ENCODE assay signal across 8 cellular contexts in the genomic region with DNA sequence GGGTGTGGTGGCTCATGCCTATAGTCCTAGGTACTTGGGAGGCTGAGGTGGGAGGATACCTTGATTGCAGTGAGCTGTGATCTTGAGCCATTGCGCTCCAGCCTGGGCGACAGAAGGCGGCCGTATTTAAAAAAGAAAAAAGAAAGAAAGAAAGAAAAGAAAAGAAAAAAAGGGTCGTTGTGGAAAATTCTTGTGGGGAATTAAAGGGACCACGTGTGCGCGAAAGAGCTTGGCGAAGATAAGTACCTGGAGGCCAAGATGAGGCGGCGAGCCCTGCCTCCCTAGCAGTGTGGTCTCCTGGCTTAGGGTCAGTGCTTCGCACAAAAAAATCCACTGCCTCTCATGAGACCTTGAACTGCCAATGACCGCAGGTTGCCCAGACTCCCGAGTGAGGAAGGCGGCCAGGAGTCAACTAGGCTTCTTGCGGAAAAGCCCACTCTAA. TPM values are rescaled to one million over a fixed set of nuclear protein-coding genes. Genes with fewer than 3 reads are reported as not detected.
DNase-seq lines count a peak whose midpoint lies in the region; ATAC-seq lines count a peak whose summit lies in the region.

No MANE protein-coding gene starts in this region.

- H3K4me3 ChIP-seq in iPS-18c (ENCODE audit: insufficient read depth, low read depth, low read length), result peak overlapping the region; percentile 82

- no peaks in the 10 kb centered on the region for H3K27me3 Mint-ChIP-seq in activated CD8-positive, alpha-beta memory T cell treated with anti-CD3 and anti-CD28 coated beads, Interleukin-2, amount 10 ng/mL, durations not matched to agents 7 days and 5 days
- H3K27me3 Mint-ChIP-seq in activated naive CD8-positive, alpha-beta T cell treated with anti-CD3 and anti-CD28 coated beads for 36 hours, result no peaks in the 10 kb centered on the region
- no peaks in the 10 kb centered on the region for H3K27me3 Mint-ChIP-seq in stimulated activated naive CD8-positive, alpha-beta T cell treated with anti-CD3 and anti-CD28 coated beads, Interleukin-15, Interleukin-2, amounts not matched to agents 100 ng/mL and 50 ng/mL, for 24 hours

- H3K9me3 Mint-ChIP-seq in activated CD8-positive, alpha-beta memory T cell treated with anti-CD3 and anti-CD28 coated beads, Interleukin-2, amount 10 ng/mL, durations not matched to agents 7 days and 5 days (ENCODE audit: low read depth), result no peaks in the 10 kb centered on the region
- no peaks in the 10 kb centered on the region for H3K9me3 Mint-ChIP-seq in activated naive CD8-positive, alpha-beta T cell treated with anti-CD3 and anti-CD28 coated beads for 36 hours
- no peaks in the 10 kb centered on the region for H3K9me3 Mint-ChIP-seq in stimulated activated naive CD8-positive, alpha-beta T cell treated with anti-CD3 and anti-CD28 coated beads, Interleukin-15, Interleukin-2, amounts not matched to agents 100 ng/mL and 50 ng/mL, for 24 hours

- H3K9me3 ChIP-seq in iPS-18c (ENCODE audit: control insufficient read depth, insufficient read depth, low read length), result no peaks in the 10 kb centered on the region

- peak overlapping the region; percentile 90 for H3K4me3 Mint-ChIP-seq in activated CD8-positive, alpha-beta memory T cell treated with anti-CD3 and anti-CD28 coated beads, Interleukin-2, amount 10 ng/mL, durations not matched to agents 7 days and 5 days
- H3K4me3 Mint-ChIP-seq in activated naive CD8-positive, alpha-beta T cell treated with anti-CD3 and anti-CD28 coated beads for 36 hours, result peak overlapping the region; percentile 91
- H3K4me3 Mint-ChIP-seq in stimulated activated naive CD8-positive, alpha-beta T cell treated with anti-CD3 and anti-CD28 coated beads, Interleukin-15, Interleukin-2, amounts not matched to agents 100 ng/mL and 50 ng/mL, for 24 hours, result peak overlapping the region; percentile 98

- no peak for ATAC-seq in activated CD8-positive, alpha-beta memory T cell treated with anti-CD3 and anti-CD28 coated beads, Interleukin-2, amount 10 ng/mL, durations not matched to agents 7 days and 5 days

- H3K27ac Mint-ChIP-seq in activated CD8-positive, alpha-beta memory T cell treated with anti-CD3 and anti-CD28 coated beads, Interleukin-2, amount 10 ng/mL, durations not matched to agents 7 days and 5 days, result peak overlapping the region; percentile 92
- H3K27ac Mint-ChIP-seq in activated naive CD8-positive, alpha-beta T cell treated with anti-CD3 and anti-CD28 coated beads for 36 hours, result peak overlapping the region; percentile 96
- peak overlapping the region; percentile 100 for H3K27ac Mint-ChIP-seq in stimulated activated naive CD8-positive, alpha-beta T cell treated with anti-CD3 and anti-CD28 coated beads, Interleukin-15, Interleukin-2, amounts not matched to agents 100 ng/mL and 50 ng/mL, for 24 hours

- H3K4me1 Mint-ChIP-seq in activated CD8-positive, alpha-beta memory T cell treated with anti-CD3 and anti-CD28 coated beads, Interleukin-2, amount 10 ng/mL, durations not matched to agents 7 days and 5 days, result peaks cover 46% of the 10 kb centered on the region
- peaks cover 44% of the 10 kb centered on the region for H3K4me1 Mint-ChIP-seq in activated naive CD8-positive, alpha-beta T cell treated with anti-CD3 and anti-CD28 coated beads for 36 hours
- peaks cover 57% of the 10 kb centered on the region for H3K4me1 Mint-ChIP-seq in stimulated activated naive CD8-positive, alpha-beta T cell treated with anti-CD3 and anti-CD28 coated beads, Interleukin-15, Interleukin-2, amounts not matched to agents 100 ng/mL and 50 ng/mL, for 24 hours (ENCODE audit: low read depth)

- DNase-seq in activated CD8-positive, alpha-beta memory T cell treated with anti-CD3 and anti-CD28 coated beads, Interleukin-2, amount 10 ng/mL, durations not matched to agents 7 days and 5 days, result no peak
- no peak for DNase-seq in activated CD8-positive, alpha-beta memory T cell treated with anti-CD3 and anti-CD28 coated beads, Interleukin-2, amount 50 U/mL, for 48 hours
- DNase-seq in activated naive CD8-positive, alpha-beta T cell treated with anti-CD3 and anti-CD28 coated beads for 36 hours, result no peak
- DNase-seq in NCI-H510A treated with DMSO at 0.1 percent for 48 hours (lab: John Stamatoyannopoulos, UW) (no peak), MV-4-11 (lab: John Stamatoyannopoulos, UW) (no peak), T1000 (lab: John Stamatoyannopoulos, UW) (no peak)

- H3K36me3 Mint-ChIP-seq in activated CD8-positive, alpha-beta memory T cell treated with anti-CD3 and anti-CD28 coated beads, Interleukin-2, amount 10 ng/mL, durations not matched to agents 7 days and 5 days, result peaks cover 14% of the 10 kb centered on the region
- peaks cover 31% of the 10 kb centered on the region for H3K36me3 Mint-ChIP-seq in activated naive CD8-positive, alpha-beta T cell treated with anti-CD3 and anti-CD28 coated beads for 36 hours
- H3K36me3 Mint-ChIP-seq in stimulated activated naive CD8-positive, alpha-beta T cell treated with anti-CD3 and anti-CD28 coated beads, Interleukin-15, Interleukin-2, amounts not matched to agents 100 ng/mL and 50 ng/mL, for 24 hours (ENCODE audit: low read depth), result peaks cover 35% of the 10 kb centered on the region

- CTCF ChIA-PET in activated CD8-positive, alpha-beta memory T cell treated with anti-CD3 and anti-CD28 coated beads, Interleukin-2, amount 10 ng/mL, durations not matched to agents 7 days and 5 days (lab: Charles Lee), result interaction anchor here (0.9 to 2.4 kb wide), 10 partner anchors 8 to 137 kb away, joined by 3 to 13 read pairs (median 4); partner anchors contain the start of genes ACBD4 and DCAKD

RNA-seq across cellular contexts. Expression of gene NMT1, which starts 0.7 kb away (rescaled TPM):
- 100 to 1,000 TPM; 136 to 148 TPM for total RNA-seq in activated CD8-positive, alpha-beta memory T cell treated with anti-CD3 and anti-CD28 coated beads, Interleukin-2, amount 10 ng/mL, durations not matched to agents 7 days and 5 days
- 100 to 1,000 TPM; 168 to 170 TPM for total RNA-seq in activated naive CD8-positive, alpha-beta T cell treated with anti-CD3 and anti-CD28 coated beads for 36 hours

RNA-seq across cellular contexts. Expression of gene DCAKD, which starts 9.0 kb away (rescaled TPM):
- total RNA-seq in activated CD8-positive, alpha-beta memory T cell treated with anti-CD3 and anti-CD28 coated beads, Interleukin-2, amount 10 ng/mL, durations not matched to agents 7 days and 5 days, result 10 to 100 TPM; 29.4 to 34.3 TPM
- 10 to 100 TPM; 29.0 to 31.4 TPM for total RNA-seq in activated naive CD8-positive, alpha-beta T cell treated with anti-CD3 and anti-CD28 coated beads for 36 hours
